23 cellular contexts compared by ENCODE assay signal in genomic region chr3:89948008-89948407, GRCh38.
"Had no signal": no experiment of that assay in that cellular context is flagged by ENCODE, and none has a peak within 500 bp of the region (broad histone marks: within the 10 kb centered on the region; RNA-seq: fewer than 3 reads in every experiment).

No MANE protein-coding gene starts in this region.

- H3K27ac Mint-ChIP-seq: effector memory CD8-positive, alpha-beta T cell; naive thymus-derived CD4-positive, alpha-beta T cell; type B pancreatic cell had no signal

- H3K9me3 ChIP-seq: lower lobe of right lung, psoas muscle, right lobe of liver, stomach, thyroid gland had no signal

- H3K27me3 ChIP-seq: esophagus squamous epithelium, left lung, right lobe of liver, stomach, thyroid gland had no signal

- H3K9me3 Mint-ChIP-seq: type B pancreatic cell had no signal

- H3K4me1 Mint-ChIP-seq: naive thymus-derived CD4-positive, alpha-beta T cell had no signal

- H3K36me3 ChIP-seq: esophagus squamous epithelium, left lung, lower lobe of right lung, right lobe of liver, stomach, thyroid gland had no signal

- H3K4me3 Mint-ChIP-seq: effector memory CD8-positive, alpha-beta T cell; naive thymus-derived CD4-positive, alpha-beta T cell; nephron progenitor cell; type B pancreatic cell had no signal

- DNase-seq: caudate nucleus; cerebellar nuclear complex; cortex of kidney; effector memory CD8-positive, alpha-beta T cell; erythroblast; esophagus squamous epithelium; foreskin melanocyte; left lung; lower lobe of right lung; naive thymus-derived CD4-positive, alpha-beta T cell; nephron progenitor cell; nucleus accumbens; psoas muscle; right lobe of liver; stimulated activated CD4-positive, alpha-beta T cell treated with anti-CD3 and anti-CD28 coated beads, Interleukin-12 subunit alpha, Interleukin-12 subunit beta, amount 100 ng/mL, for 4 hours; stimulated activated CD4-positive, alpha-beta T cell treated with anti-CD3 and anti-CD28 coated beads, Interleukin-1b, Interleukin-23, amount 100 ng/mL, for 48 hours; stimulated activated CD4-positive, alpha-beta T cell treated with anti-CD3 and anti-CD28 coated beads, Interleukin-4, amount 100 ng/mL, for 1 hour; stimulated activated CD8-positive, alpha-beta memory T cell treated with anti-CD3 and anti-CD28 coated beads, Interleukin-4, amount 100 ng/mL, for 48 hours; stimulated activated naive CD4-positive, alpha-beta T cell treated with Interleukin-2 at 50 U/mL for 16 hours; stomach; thyroid gland had no signal

- H3K36me3 Mint-ChIP-seq: naive thymus-derived CD4-positive, alpha-beta T cell; type B pancreatic cell had no signal

- H3K4me1 ChIP-seq: esophagus squamous epithelium, left lung, lower lobe of right lung, psoas muscle, right lobe of liver, stomach, thyroid gland had no signal

- H3K27me3 Mint-ChIP-seq: effector memory CD8-positive, alpha-beta T cell; naive thymus-derived CD4-positive, alpha-beta T cell; type B pancreatic cell had no signal

- H3K4me3 ChIP-seq: esophagus squamous epithelium, left lung, lower lobe of right lung, psoas muscle, right lobe of liver, smooth muscle cell, stomach, thyroid gland had no signal

- ATAC-seq: effector memory CD8-positive, alpha-beta T cell; left lung; lower lobe of right lung; naive thymus-derived CD4-positive, alpha-beta T cell; psoas muscle; right lobe of liver had no signal

- H3K27ac ChIP-seq: esophagus squamous epithelium, left lung, lower lobe of right lung, psoas muscle, right lobe of liver, stomach, thyroid gland had no signal
